In genomic region chrX:82782014-82782413, GRCh38 we compare ENCODE assay signal across 34 cellular contexts.
"Had no signal": no experiment of that assay in that cellular context is flagged by ENCODE, and none has a peak within 500 bp of the region (broad histone marks: within the 10 kb centered on the region; RNA-seq: fewer than 3 reads in every experiment).

No MANE protein-coding gene starts in this region.

- H3K36me3 ChIP-seq: MG63 had no signal

- H3K4me3 ChIP-seq: MG63 had no signal

- H3K9me3 ChIP-seq: MG63 had no signal

- DNase-seq: Karpas-422, Kasumi-1, MG63, MM.1S, MV-4-11, NCI-H1048, NCI-H1092, NCI-H1092 treated with DMSO at 0.1 percent for 48 hours, NCI-H1105, NCI-H1105 treated with DMSO at 0.1 percent for 48 hours, NCI-H1417, NCI-H1417 treated with DMSO at 0.1 percent for 48 hours, NCI-H1436, NCI-H1436 treated with DMSO at 0.1 percent for 48 hours, NCI-H146, NCI-H1694, NCI-H1694 treated with DMSO at 0.1 percent for 48 hours, NCI-H187, NCI-H187 treated with DMSO at 0.1 percent for 48 hours, NCI-H1930, NCI-H2029, NCI-H2029 treated with DMSO at 0.1 percent for 48 hours, NCI-H2081, NCI-H2081 treated with DMSO at 0.1 percent for 48 hours, NCI-H2107, NCI-H2171, NCI-H2171 treated with DMSO at 0.1 percent for 48 hours, NCI-H2227 treated with DMSO at 0.1 percent for 48 hours, NCI-H226, NCI-H345, NCI-H446, NCI-H446 treated with DMSO at 0.1 percent for 48 hours, NCI-H510A, NCI-H510A treated with DMSO at 0.1 percent for 48 hours had no signal
